In genomic region chr3:108588616-108589015, GRCh38 we compare ENCODE assay signal across 8 cellular contexts. TPM values are rescaled to one million over a fixed set of nuclear protein-coding genes. Genes with fewer than 3 reads are reported as not detected.
DNase-seq lines count a peak whose midpoint lies in the region; ATAC-seq and TF ChIP-seq lines count a peak whose summit lies in the region.

No MANE protein-coding gene starts in this region.

- CTCF ChIA-PET in Caco-2 (lab: Charles Lee) = no interaction called here

- POLR2A ChIA-PET in Caco-2 (lab: Charles Lee) = interaction anchor here (0.7 to 1.7 kb wide), 4 partner anchors 14 to 352 kb away, joined by 3 to 12 read pairs (median 3); no protein-coding TSS in a partner anchor

- H3K4me2 ChIP-seq in neural progenitor cell = peak overlapping the region; percentile 80

- no peaks in the 10 kb centered on the region for H3K4me1 ChIP-seq in Caco-2
- H3K4me1 ChIP-seq in neural progenitor cell = peaks cover 38% of the 10 kb centered on the region

- TF ChIP-seq CTCF in Caco-2 (IDR thresholded peaks at IDR 0.05; ENCODE audit: insufficient read depth in 1 of 2, low read depth in 1 of 2, low read length in 1 of 2, severe bottlenecking in 1 of 2, unreplicated experiment in 1 of 2) (no peak), NB4 (IDR thresholded peaks at IDR 0.05; ENCODE audit: low read depth, low read length) (no peak), neural progenitor cell (IDR thresholded peaks at IDR 0.05) (no peak)

- DNase-seq in Caco-2 (no peak), NB4 (ENCODE audit: low read depth) (peak; percentile 53), neural progenitor cell (ENCODE audit: low spot score) (no peak), ecto neural progenitor cell (ENCODE audit: low spot score) (no peak), DMS53 (lab: John Stamatoyannopoulos, UW) (no peak)

- peak overlapping the region; percentile 95 for H3K4me3 ChIP-seq in Caco-2 (ENCODE audit: low read depth, low read length)
- peak overlapping the region; percentile 96 for H3K4me3 ChIP-seq in NB4 (ENCODE audit: low read depth, low read length)
- peak overlapping the region; percentile 87 for H3K4me3 ChIP-seq in neural progenitor cell

- peak overlapping the region; percentile 85 for H3K9ac ChIP-seq in neural progenitor cell

- peak overlapping the region; percentile 89 for H2AFZ ChIP-seq in neural progenitor cell (replicated peaks)

- intact Hi-C loops in Caco-2 (cut with micrococcal nuclease; ENCODE audit: unreplicated experiment) = loop anchor here (1.0 kb wide), 1 partner anchor 33 kb away; no protein-coding TSS in a partner anchor
- intact Hi-C loops in dendritic cell treated with granulocyte-macrophage colony-stimulating factor and Interleukin-4, amounts not matched to agents 40 ng/mL and 50 ng/mL, for 4 days (cut with micrococcal nuclease) = no loop called here

- peak overlapping the region; percentile 97 for H3K27ac ChIP-seq in neural progenitor cell

- H3K27ac Mint-ChIP-seq in Caco-2 (ENCODE audit: unreplicated experiment) (peak overlapping the region; percentile 98), neural progenitor cell (peak overlapping the region; percentile 99)
- H3K27ac Mint-ChIP-seq in dendritic cell treated with granulocyte-macrophage colony-stimulating factor and Interleukin-4, amounts not matched to agents 40 ng/mL and 50 ng/mL, for 4 days = peak overlapping the region; percentile 99

- H3K4me3 Mint-ChIP-seq in Caco-2 (ENCODE audit: unreplicated experiment) (peak overlapping the region; percentile 88), neural progenitor cell (peak overlapping the region; percentile 99)
- H3K4me3 Mint-ChIP-seq in dendritic cell treated with granulocyte-macrophage colony-stimulating factor and Interleukin-4, amounts not matched to agents 40 ng/mL and 50 ng/mL, for 4 days = peak overlapping the region; percentile 98

- H3K36me3 ChIP-seq in Caco-2 (ENCODE audit: control insufficient read depth, insufficient read depth, low read length) (no peaks in the 10 kb centered on the region), neural progenitor cell (peaks cover 8% of the 10 kb centered on the region)

- H3K4me1 Mint-ChIP-seq in Caco-2 (ENCODE audit: low read depth, unreplicated experiment) (peaks cover 8% of the 10 kb centered on the region), neural progenitor cell (peaks cover 43% of the 10 kb centered on the region)
- H3K4me1 Mint-ChIP-seq in dendritic cell treated with granulocyte-macrophage colony-stimulating factor and Interleukin-4, amounts not matched to agents 40 ng/mL and 50 ng/mL, for 4 days (ENCODE audit: low read depth) = peaks cover 17% of the 10 kb centered on the region

- peaks cover 91% of the 10 kb centered on the region for H3K79me2 ChIP-seq in neural progenitor cell (ENCODE audit: low read depth)

- no peaks in the 10 kb centered on the region for H3K9me3 ChIP-seq in Caco-2
- H3K9me3 ChIP-seq in neural progenitor cell (ENCODE audit: low read depth) = no peaks in the 10 kb centered on the region

- TSS peak; percentile 49 for BruUV-seq in Caco-2 (replicated peaks; lab: Mats Ljungman, UMichigan)

- H3F3A ChIP-seq in neural progenitor cell (ENCODE audit: low read depth) = peaks cover 23% of the 10 kb centered on the region

- ATAC-seq in GM21825 (IDR thresholded peaks at IDR 0.05; ENCODE audit: unreplicated experiment) (no peak), HG03520 (IDR thresholded peaks at IDR 0.05; ENCODE audit: unreplicated experiment) (no peak)

- H3K36me3 Mint-ChIP-seq in Caco-2 (ENCODE audit: insufficient read depth, unreplicated experiment) (peaks cover 12% of the 10 kb centered on the region), neural progenitor cell (peaks cover 8% of the 10 kb centered on the region)
- H3K36me3 Mint-ChIP-seq in dendritic cell treated with granulocyte-macrophage colony-stimulating factor and Interleukin-4, amounts not matched to agents 40 ng/mL and 50 ng/mL, for 4 days (ENCODE audit: low read depth) = peaks cover 13% of the 10 kb centered on the region

- no peak for TF ChIP-seq POLR2A in NB4 (IDR thresholded peaks at IDR 0.05; ENCODE audit: extremely low read depth, insufficient read length)

- H3K27me3 Mint-ChIP-seq in Caco-2 (ENCODE audit: insufficient read depth, unreplicated experiment) (no peaks in the 10 kb centered on the region), neural progenitor cell (ENCODE audit: insufficient read depth, low read depth) (peaks cover 6% of the 10 kb centered on the region)
- no peaks in the 10 kb centered on the region for H3K27me3 Mint-ChIP-seq in dendritic cell treated with granulocyte-macrophage colony-stimulating factor and Interleukin-4, amounts not matched to agents 40 ng/mL and 50 ng/mL, for 4 days

- H3K9me3 Mint-ChIP-seq in Caco-2 (ENCODE audit: unreplicated experiment) (no peaks in the 10 kb centered on the region), neural progenitor cell (no peaks in the 10 kb centered on the region)
- no peaks in the 10 kb centered on the region for H3K9me3 Mint-ChIP-seq in dendritic cell treated with granulocyte-macrophage colony-stimulating factor and Interleukin-4, amounts not matched to agents 40 ng/mL and 50 ng/mL, for 4 days

- no peaks in the 10 kb centered on the region for H3K27me3 ChIP-seq in Caco-2 (replicated peaks; ENCODE audit: control insufficient read depth, insufficient read depth, low read length)
- H3K27me3 ChIP-seq in neural progenitor cell = no peaks in the 10 kb centered on the region

- H4K20me1 ChIP-seq in neural progenitor cell (ENCODE audit: low read depth) = peaks cover 7% of the 10 kb centered on the region

RNA-seq across cellular contexts. Expression of gene CIP2A, which starts 0.6 kb away (rescaled TPM):
- 26.3 and 26.9 TPM in 2 replicates for total RNA-seq in Caco-2 (2022)
- 44.4 and 66.5 TPM in 2 replicates for total RNA-seq in neural progenitor cell (ENCODE audit: low replicate concordance)

RNA-seq across cellular contexts. Expression of gene DZIP3, which starts 0.9 kb away (rescaled TPM):
- total RNA-seq in Caco-2 (2022) (20.9 and 21.2 TPM in 2 replicates), neural progenitor cell (ENCODE audit: low replicate concordance) (52.3 and 89.0 TPM in 2 replicates)
